Comparison of ENCODE assay signal across 13 cellular contexts in genomic region chr1:206173110-206173719, GRCh38. TPM values are rescaled to one million over a fixed set of nuclear protein-coding genes. Genes with fewer than 3 reads are reported as not detected.
"Had no signal": no experiment of that assay in that cellular context is flagged by ENCODE, and none has a peak within 500 bp of the region (broad histone marks: within the 10 kb centered on the region; RNA-seq: fewer than 3 reads in every experiment).

No MANE protein-coding gene starts in this region.

RNA-seq across cellular contexts. Expression of gene AVPR1B, which starts 56.0 kb away (rescaled TPM):
- total RNA-seq: activated B cell treated with CpG ODN at 0.5 μM for 24 hours; activated CD4-positive, alpha-beta memory T cell treated with anti-CD3 and anti-CD28 coated beads for 36 hours; activated CD4-positive, alpha-beta memory T cell treated with anti-CD3 and anti-CD28 coated beads, Interleukin-2, amount 10 ng/mL, durations not matched to agents 7 days and 5 days; activated CD4-positive, alpha-beta T cell treated with anti-CD3 and anti-CD28 coated beads for 36 hours; activated CD4-positive, alpha-beta T cell treated with anti-CD3 and anti-CD28 coated beads, Interleukin-2, amount 10 ng/mL, durations not matched to agents 24 days and 14 days; activated CD4-positive, alpha-beta T cell treated with anti-CD3 and anti-CD28 coated beads, Interleukin-2, amount 10 ng/mL, durations not matched to agents 7 days and 5 days; activated CD8-positive, alpha-beta memory T cell treated with anti-CD3 and anti-CD28 coated beads for 36 hours; activated CD8-positive, alpha-beta memory T cell treated with anti-CD3 and anti-CD28 coated beads, Interleukin-2, amount 10 ng/mL, durations not matched to agents 7 days and 5 days; activated CD8-positive, alpha-beta T cell treated with anti-CD3 and anti-CD28 coated beads for 36 hours; activated CD8-positive, alpha-beta T cell treated with anti-CD3 and anti-CD28 coated beads, Interleukin-2, amount 10 ng/mL, durations not matched to agents 7 days and 5 days; T-helper 1 cell treated with Interleukin-12 subunit alpha and Interleukin-12 subunit beta and Interleukin-4 antibody, amounts not matched to agents 30 ng/mL and 1 ng/mL, for 36 hours; T-helper 17 cell; T-helper 2 cell treated with Interferon-gamma antibody and Interleukin-4, amounts not matched to agents 100 ng/mL and 5 ng/mL, for 36 hours had no signal
